Comparison of ENCODE assay signal across 2 cellular contexts in the genomic region with DNA sequence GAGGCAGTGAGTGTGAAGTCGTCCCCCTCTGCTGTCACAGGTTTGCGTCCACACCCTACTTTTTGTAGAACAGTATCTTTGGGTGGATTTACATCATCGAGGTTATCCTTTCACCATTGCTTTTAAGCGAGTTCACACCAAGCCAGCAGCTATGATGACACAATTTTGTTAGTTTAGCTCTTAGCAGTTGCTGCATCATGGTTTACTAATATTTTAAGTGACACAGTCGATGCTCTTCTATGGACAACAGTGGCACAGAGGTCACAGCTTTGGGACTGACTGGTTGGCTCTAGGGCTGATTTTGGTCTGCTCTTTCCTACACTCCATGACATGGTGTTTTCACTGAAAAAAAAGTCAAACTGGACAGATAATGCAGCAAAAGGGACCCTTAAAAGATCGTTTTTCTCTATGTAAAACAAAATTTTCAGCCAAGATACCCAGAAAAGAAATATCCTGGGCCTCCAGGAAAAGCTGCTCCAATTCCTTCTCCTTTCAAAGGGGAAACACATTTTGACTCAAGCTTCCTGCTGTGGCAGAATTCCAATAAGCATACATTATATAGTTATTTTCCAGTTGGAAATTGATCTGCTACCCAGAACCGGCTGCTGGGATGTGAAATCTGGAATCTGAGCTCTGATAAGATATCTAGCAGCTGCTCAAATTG.
TF ChIP-seq lines count a peak whose summit lies in the region.

No MANE protein-coding gene starts in this region.

TF ChIP-seq in endothelial cell of umbilical vein, 7 proteins besides CTCF, POLR2A, EP300 and RAD21:
- TF ChIP-seq GATA2 (IDR thresholded peaks at IDR 0.05; ENCODE audit: insufficient read depth, insufficient read length, low read depth, low read length) (no peak), MYC (IDR thresholded peaks at IDR 0.05; ENCODE audit: low read depth, low read length) (no peak), FOS (IDR thresholded peaks at IDR 0.05; ENCODE audit: borderline replicate concordance, insufficient read depth, low read length) (peak; percentile 32), JUN (IDR thresholded peaks at IDR 0.05; ENCODE audit: borderline replicate concordance, insufficient read depth, insufficient read length, low read depth) (peak; percentile 8), EZH2 (IDR thresholded peaks at IDR 0.05; ENCODE audit: borderline replicate concordance, low read depth, low read length, severe bottlenecking) (no peak)
- TF ChIP-seq, protein P1, sequence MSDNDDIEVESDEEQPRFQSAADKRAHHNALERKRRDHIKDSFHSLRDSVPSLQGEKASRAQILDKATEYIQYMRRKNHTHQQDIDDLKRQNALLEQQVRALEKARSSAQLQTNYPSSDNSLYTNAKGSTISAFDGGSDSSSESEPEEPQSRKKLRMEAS (IDR thresholded peaks at IDR 0.05; ENCODE audit: insufficient read depth, insufficient read length): no peak

TF ChIP-seq in WTC11, 78 proteins besides CTCF, POLR2A, EP300 and RAD21:
- TF ChIP-seq NFYB (CRISPR knock-in tag; conservative IDR thresholded peaks at IDR 0.05; ENCODE audit: low read depth) (no peak), TEAD4 (CRISPR knock-in tag; IDR thresholded peaks at IDR 0.05) (no peak), ATF1 (CRISPR knock-in tag; IDR thresholded peaks at IDR 0.05) (no peak), ZNF317 (CRISPR knock-in tag; IDR thresholded peaks at IDR 0.05; ENCODE audit: borderline replicate concordance, low read depth) (no peak), ELF4 (CRISPR knock-in tag; IDR thresholded peaks at IDR 0.05; ENCODE audit: low read depth) (no peak), JAZF1 (CRISPR knock-in tag; IDR thresholded peaks at IDR 0.05) (no peak), PRRX2 (CRISPR knock-in tag; IDR thresholded peaks at IDR 0.05) (no peak), TP53 (CRISPR knock-in tag; IDR thresholded peaks at IDR 0.05) (no peak), IRF2 (CRISPR knock-in tag; IDR thresholded peaks at IDR 0.05; ENCODE audit: borderline replicate concordance, low read depth) (no peak), NR2C2 (CRISPR knock-in tag; IDR thresholded peaks at IDR 0.05) (no peak), TEAD1 (CRISPR knock-in tag; IDR thresholded peaks at IDR 0.05) (no peak), CREM (CRISPR knock-in tag; IDR thresholded peaks at IDR 0.05) (no peak)
- TF ChIP-seq, protein P1 (CRISPR knock-in tag; IDR thresholded peaks at IDR 0.05): no peak
- TF ChIP-seq, protein P2, sequence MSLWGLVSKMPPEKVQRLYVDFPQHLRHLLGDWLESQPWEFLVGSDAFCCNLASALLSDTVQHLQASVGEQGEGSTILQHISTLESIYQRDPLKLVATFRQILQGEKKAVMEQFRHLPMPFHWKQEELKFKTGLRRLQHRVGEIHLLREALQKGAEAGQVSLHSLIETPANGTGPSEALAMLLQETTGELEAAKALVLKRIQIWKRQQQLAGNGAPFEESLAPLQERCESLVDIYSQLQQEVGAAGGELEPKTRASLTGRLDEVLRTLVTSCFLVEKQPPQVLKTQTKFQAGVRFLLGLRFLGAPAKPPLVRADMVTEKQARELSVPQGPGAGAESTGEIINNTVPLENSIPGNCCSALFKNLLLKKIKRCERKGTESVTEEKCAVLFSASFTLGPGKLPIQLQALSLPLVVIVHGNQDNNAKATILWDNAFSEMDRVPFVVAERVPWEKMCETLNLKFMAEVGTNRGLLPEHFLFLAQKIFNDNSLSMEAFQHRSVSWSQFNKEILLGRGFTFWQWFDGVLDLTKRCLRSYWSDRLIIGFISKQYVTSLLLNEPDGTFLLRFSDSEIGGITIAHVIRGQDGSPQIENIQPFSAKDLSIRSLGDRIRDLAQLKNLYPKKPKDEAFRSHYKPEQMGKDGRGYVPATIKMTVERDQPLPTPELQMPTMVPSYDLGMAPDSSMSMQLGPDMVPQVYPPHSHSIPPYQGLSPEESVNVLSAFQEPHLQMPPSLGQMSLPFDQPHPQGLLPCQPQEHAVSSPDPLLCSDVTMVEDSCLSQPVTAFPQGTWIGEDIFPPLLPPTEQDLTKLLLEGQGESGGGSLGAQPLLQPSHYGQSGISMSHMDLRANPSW (CRISPR knock-in tag; conservative IDR thresholded peaks at IDR 0.05; ENCODE audit: low read depth): no peak
- TF ChIP-seq, protein P3, sequence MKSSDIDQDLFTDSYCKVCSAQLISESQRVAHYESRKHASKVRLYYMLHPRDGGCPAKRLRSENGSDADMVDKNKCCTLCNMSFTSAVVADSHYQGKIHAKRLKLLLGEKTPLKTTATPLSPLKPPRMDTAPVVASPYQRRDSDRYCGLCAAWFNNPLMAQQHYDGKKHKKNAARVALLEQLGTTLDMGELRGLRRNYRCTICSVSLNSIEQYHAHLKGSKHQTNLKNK (CRISPR knock-in tag; IDR thresholded peaks at IDR 0.05): no peak
- TF ChIP-seq, protein P4, sequence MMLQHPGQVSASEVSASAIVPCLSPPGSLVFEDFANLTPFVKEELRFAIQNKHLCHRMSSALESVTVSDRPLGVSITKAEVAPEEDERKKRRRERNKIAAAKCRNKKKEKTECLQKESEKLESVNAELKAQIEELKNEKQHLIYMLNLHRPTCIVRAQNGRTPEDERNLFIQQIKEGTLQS (CRISPR knock-in tag; conservative IDR thresholded peaks at IDR 0.05): no peak
- TF ChIP-seq, protein P5, sequence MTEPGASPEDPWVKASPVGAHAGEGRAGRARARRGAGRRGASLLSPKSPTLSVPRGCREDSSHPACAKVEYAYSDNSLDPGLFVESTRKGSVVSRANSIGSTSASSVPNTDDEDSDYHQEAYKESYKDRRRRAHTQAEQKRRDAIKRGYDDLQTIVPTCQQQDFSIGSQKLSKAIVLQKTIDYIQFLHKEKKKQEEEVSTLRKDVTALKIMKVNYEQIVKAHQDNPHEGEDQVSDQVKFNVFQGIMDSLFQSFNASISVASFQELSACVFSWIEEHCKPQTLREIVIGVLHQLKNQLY (CRISPR knock-in tag; IDR thresholded peaks at IDR 0.05): no peak
- TF ChIP-seq, protein P6, sequence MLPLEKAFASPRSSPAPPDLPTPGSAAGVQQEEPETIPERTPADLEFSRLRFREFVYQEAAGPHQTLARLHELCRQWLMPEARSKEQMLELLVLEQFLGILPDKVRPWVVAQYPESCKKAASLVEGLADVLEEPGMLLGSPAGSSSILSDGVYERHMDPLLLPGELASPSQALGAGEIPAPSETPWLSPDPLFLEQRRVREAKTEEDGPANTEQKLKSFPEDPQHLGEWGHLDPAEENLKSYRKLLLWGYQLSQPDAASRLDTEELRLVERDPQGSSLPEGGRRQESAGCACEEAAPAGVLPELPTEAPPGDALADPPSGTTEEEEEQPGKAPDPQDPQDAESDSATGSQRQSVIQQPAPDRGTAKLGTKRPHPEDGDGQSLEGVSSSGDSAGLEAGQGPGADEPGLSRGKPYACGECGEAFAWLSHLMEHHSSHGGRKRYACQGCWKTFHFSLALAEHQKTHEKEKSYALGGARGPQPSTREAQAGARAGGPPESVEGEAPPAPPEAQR (CRISPR knock-in tag; IDR thresholded peaks at IDR 0.05): no peak
- TF ChIP-seq, protein P7, sequence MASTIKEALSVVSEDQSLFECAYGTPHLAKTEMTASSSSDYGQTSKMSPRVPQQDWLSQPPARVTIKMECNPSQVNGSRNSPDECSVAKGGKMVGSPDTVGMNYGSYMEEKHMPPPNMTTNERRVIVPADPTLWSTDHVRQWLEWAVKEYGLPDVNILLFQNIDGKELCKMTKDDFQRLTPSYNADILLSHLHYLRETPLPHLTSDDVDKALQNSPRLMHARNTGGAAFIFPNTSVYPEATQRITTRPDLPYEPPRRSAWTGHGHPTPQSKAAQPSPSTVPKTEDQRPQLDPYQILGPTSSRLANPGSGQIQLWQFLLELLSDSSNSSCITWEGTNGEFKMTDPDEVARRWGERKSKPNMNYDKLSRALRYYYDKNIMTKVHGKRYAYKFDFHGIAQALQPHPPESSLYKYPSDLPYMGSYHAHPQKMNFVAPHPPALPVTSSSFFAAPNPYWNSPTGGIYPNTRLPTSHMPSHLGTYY (CRISPR knock-in tag; IDR thresholded peaks at IDR 0.05): no peak
TF ChIP-seq in WTC11: peak in this region for 0.
